ENCODE assay signal across 12 cellular contexts in genomic region chr1:16648250-16648649, GRCh38. TPM values are rescaled to one million over a fixed set of nuclear protein-coding genes. Genes with fewer than 3 reads are reported as not detected.
A peak's percentile ranks its signal among the peaks of the same experiment; 100 is the strongest.
DNase-seq lines count a peak whose midpoint lies in the region; ATAC-seq, FAIRE-seq and TF ChIP-seq lines count a peak whose summit lies in the region.
"Not testable (repeated sequence)": the region's sequence is repeated elsewhere in the genome, so short reads cannot be mapped to it uniquely, and the experiment has no call there.
"Had no signal": no experiment of that assay in that cellular context is flagged by ENCODE, and none has a peak within 500 bp of the region (broad histone marks: within the 10 kb centered on the region; RNA-seq: fewer than 3 reads in every experiment).

No MANE protein-coding gene starts in this region.

- peak overlapping the region; percentile 30 to 48; a peak in 3 of 4 replicates for H3K4me2 ChIP-seq in H1 (ENCODE audit: insufficient read depth in 1 of 2, low read depth in 2 of 2, low read length in 2 of 2)

- DNase-seq in WERI-Rb-1 (peak; percentile 3), H1 (ENCODE audit: low read depth in 1 of 2, low spot score in 2 of 2) (peak in 1 of 2 experiments; percentile 57), right cardiac atrium (peak; percentile 11 to 53 (median 33)), mucosa of descending colon (peak; percentile 5 to 48 (median 17)), sciatic nerve (ENCODE audit: low spot score) (peak; percentile 43), type B pancreatic cell (ENCODE audit: extremely low spot score, unreplicated experiment) (peak; percentile 48)
- DNase-seq in activated T-cell treated with anti-CD3 and anti-CD28 coated beads, Interleukin-2, amount 50 U/mL, for 4 hours: peak; percentile 2

- not testable (repeated sequence) for H2AFZ ChIP-seq in H1 (ENCODE audit: low read length)

- not testable (repeated sequence) for H3K14ac ChIP-seq in H1 (ENCODE audit: insufficient read length)

- H3K27ac ChIP-seq in WERI-Rb-1; H1 (ENCODE audit: low read depth, low read length); right cardiac atrium (ENCODE audit: low read length): not testable (repeated sequence)

- H2BK5ac ChIP-seq in H1 (ENCODE audit: low read depth, low read length): not testable (repeated sequence)

- not testable (repeated sequence) for H3K4me1 Mint-ChIP-seq in activated T-cell treated with anti-CD3 and anti-CD28 coated beads, Interleukin-2, amount 50 U/mL, for 4 hours (ENCODE audit: low read depth); type B pancreatic cell (ENCODE audit: unreplicated experiment)

- H3K23ac ChIP-seq in H1 (ENCODE audit: insufficient read length): not testable (repeated sequence)

- H3K4me1 ChIP-seq in H1 (replicated peaks in 1 of 4; ENCODE audit: control insufficient read depth in 3 of 4, insufficient read depth in 4 of 4, low read length in 3 of 4) (peaks cover 0 to 17% (median 12%) of the 10 kb centered on the region in 4 experiments; a peak in 6 of 7 replicates), mucosa of descending colon (ENCODE audit: low read depth) (peaks cover 12% of the 10 kb centered on the region)
- H3K4me1 ChIP-seq in right cardiac atrium (ENCODE audit: control insufficient read depth, insufficient read depth, low read length): not testable (repeated sequence)

- H3K27me3 Mint-ChIP-seq in activated T-cell treated with anti-CD3 and anti-CD28 coated beads, Interleukin-2, amount 50 U/mL, for 4 hours (ENCODE audit: low read depth): not testable (repeated sequence)
- H3K27me3 Mint-ChIP-seq in type B pancreatic cell: peaks cover 15% of the 10 kb centered on the region

- TF ChIP-seq RAD21 in H1 (IDR thresholded peaks at IDR 0.05 in 1 of 2, conservative IDR thresholded peaks at IDR 0.05 in 1 of 2; ENCODE audit: low read depth in 2 of 2, low read length in 2 of 2): not testable (repeated sequence)

- H3K79me1 ChIP-seq in H1 (ENCODE audit: low read depth, low read length): not testable (repeated sequence)

- FAIRE-seq in H1 (lab: Jason Lieb, UNC): not testable (repeated sequence)

- not testable (repeated sequence) for H3K4ac ChIP-seq in H1 (replicated peaks; ENCODE audit: insufficient read length, low read depth, low read length)

- not testable (repeated sequence) for H3K56ac ChIP-seq in H1 (replicated peaks; ENCODE audit: insufficient read length, low read depth, low read length)

- not testable (repeated sequence) for H3K27me3 ChIP-seq in WERI-Rb-1 (ENCODE audit: insufficient read depth, low read depth, severe bottlenecking); right cardiac atrium (ENCODE audit: control insufficient read depth, insufficient read depth)
- H3K27me3 ChIP-seq in H1 (replicated peaks in 1 of 4; ENCODE audit: control insufficient read depth in 3 of 4, extremely low read depth in 1 of 4, insufficient read depth in 3 of 4, low read length in 3 of 4): peaks cover 9 to 27% (median 22%) of the 10 kb centered on the region in 4 experiments; a peak in 6 of 7 replicates

- CTCF ChIA-PET in H1 (lab: Charles Lee; ENCODE audit: partially characterized antibody): not testable (repeated sequence)

- H4K5ac ChIP-seq in H1 (ENCODE audit: insufficient read length, low read depth, low read length): not testable (repeated sequence)

- ATAC-seq in activated T-cell treated with anti-CD3 and anti-CD28 coated beads, Interleukin-2, amount 50 U/mL, for 4 hours; right cardiac atrium; mucosa of descending colon; sciatic nerve: not testable (repeated sequence)

- H2BK120ac ChIP-seq in H1 (replicated peaks; ENCODE audit: low read depth, low read length): not testable (repeated sequence)

- not testable (repeated sequence) for H2BK15ac ChIP-seq in H1 (ENCODE audit: low read length)

- H4K8ac ChIP-seq in H1 (ENCODE audit: extremely low read depth, insufficient read depth, low read length): not testable (repeated sequence)

- H3K23me2 ChIP-seq in H1 (ENCODE audit: low read depth, low read length): not testable (repeated sequence)

- 36% methylated on average over 19 of the region's 32 CpGs; no CpG with 5 or more reads in 1 of the 2 experiments for WGBS in H1 (ENCODE audit: extremely low coverage in 1 of 2, insufficient coverage in 1 of 2, insufficient read length in 1 of 2, insufficient replicate concordance in 2 of 2, low coverage in 1 of 2, low lambda C conversion rate in 2 of 2, missing lambda C conversion rate in 1 of 2), 2 experiments
- 20% methylated on average over 28 of the region's 32 CpGs for WGBS in right cardiac atrium

- not testable (repeated sequence) for H3K36me3 ChIP-seq in WERI-Rb-1; H1 (ENCODE audit: control insufficient read depth in 2 of 4, insufficient read depth in 4 of 4, low read length in 3 of 4); mucosa of descending colon (ENCODE audit: low read depth)

- not testable (repeated sequence) for H3K9me3 ChIP-seq in WERI-Rb-1 (ENCODE audit: severe bottlenecking); H1 (ENCODE audit: insufficient read depth in 2 of 2, low read depth in 1 of 2, low read length in 1 of 2); right cardiac atrium (ENCODE audit: control insufficient read depth, low read length); mucosa of descending colon

- not testable (repeated sequence) for H3K27ac Mint-ChIP-seq in type B pancreatic cell

- POLR2A ChIA-PET in H1 (lab: Charles Lee; ENCODE audit: partially characterized antibody): not testable (repeated sequence)

- TF ChIP-seq CTCF in WERI-Rb-1 (IDR thresholded peaks at IDR 0.05; ENCODE audit: low read depth, low read length); H1 (IDR thresholded peaks at IDR 0.05; ENCODE audit: control extremely low read depth in 1 of 3, insufficient read depth in 1 of 3, low read depth in 1 of 3, low read length in 3 of 3); mucosa of descending colon (IDR thresholded peaks at IDR 0.05); type B pancreatic cell (conservative IDR thresholded peaks at IDR 0.05): not testable (repeated sequence)

- not testable (repeated sequence) for TF ChIP-seq EP300 in H1 (IDR thresholded peaks at IDR 0.05; ENCODE audit: borderline replicate concordance in 1 of 2, low read depth in 2 of 2, low read length in 2 of 2)

- not testable (repeated sequence) for H3K18ac ChIP-seq in H1 (ENCODE audit: extremely low read depth, low read length)

- H3K4me3 Mint-ChIP-seq in activated T-cell treated with anti-CD3 and anti-CD28 coated beads, Interleukin-2, amount 50 U/mL, for 4 hours; type B pancreatic cell: not testable (repeated sequence)

- H4K20me1 ChIP-seq in H1 (replicated peaks in 1 of 2; ENCODE audit: control insufficient read depth in 1 of 2, insufficient read depth in 2 of 2, low read length in 2 of 2): not testable (repeated sequence)

- intact Hi-C loops in right cardiac atrium (cut with DNase I); mucosa of descending colon (cut with DNase I, micrococcal nuclease); sciatic nerve (cut with DNase I): not testable (repeated sequence)

- not testable (repeated sequence) for H2BK12ac ChIP-seq in H1 (ENCODE audit: low read depth, low read length)

- not testable (repeated sequence) for H2AK5ac ChIP-seq in H1 (ENCODE audit: low read depth, low read length)

- H3K9me3 Mint-ChIP-seq in activated T-cell treated with anti-CD3 and anti-CD28 coated beads, Interleukin-2, amount 50 U/mL, for 4 hours; type B pancreatic cell: not testable (repeated sequence)

- H3K36me3 Mint-ChIP-seq in activated T-cell treated with anti-CD3 and anti-CD28 coated beads, Interleukin-2, amount 50 U/mL, for 4 hours (ENCODE audit: insufficient read depth); type B pancreatic cell: not testable (repeated sequence)

- not testable (repeated sequence) for H4K91ac ChIP-seq in H1 (replicated peaks; ENCODE audit: insufficient read length, low read length)

- H3K4me3 ChIP-seq in WERI-Rb-1 (ENCODE audit: low read depth, low read length); right cardiac atrium (ENCODE audit: low read length); mucosa of descending colon: not testable (repeated sequence)
- H3K4me3 ChIP-seq in H1 (ENCODE audit: extremely low read depth in 1 of 4, insufficient read depth in 2 of 4, low read depth in 3 of 4, low read length in 4 of 4): peak overlapping the region in 2 of 4 experiments; percentile 7 to 30; a peak in 1 of 8 replicates

- H3K9ac ChIP-seq in H1 (replicated peaks in 1 of 4; ENCODE audit: extremely low read depth in 1 of 4, low read depth in 3 of 4, low read length in 3 of 4): not testable (repeated sequence)

- H3K79me2 ChIP-seq in H1 (ENCODE audit: control insufficient read depth in 1 of 2, insufficient read depth in 2 of 2, low read length in 2 of 2): not testable (repeated sequence)

- not testable (repeated sequence) for TF ChIP-seq POLR2A in H1 (IDR thresholded peaks at IDR 0.05; ENCODE audit: control extremely low read depth in 1 of 2, low read depth in 2 of 2, low read length in 2 of 2)

- not testable (repeated sequence) for H2BK20ac ChIP-seq in H1 (ENCODE audit: low read length)

RNA-seq across cellular contexts. Expression of gene RNU1-3, which starts 18.5 kb away (rescaled TPM):
- total RNA-seq in activated T-cell treated with anti-CD3 and anti-CD28 coated beads, Interleukin-2, amount 50 U/mL, for 4 hours: 1,000 to 10,000 TPM; 1,321 to 1,622 (median 1,616) TPM
- total RNA-seq in H1 (2021; fragmentation: NEBNext Ultra II Directional; extraction: Animal tissue kit (Norgen Biotek cat#: 25700)): 1,303 and 1,497 TPM in 2 replicates
- polyA plus RNA-seq in H1 (2011; rRNA removed): under 0.01 and 145 TPM in 2 replicates
- under 0.01 TPM for polyA plus RNA-seq in H1 (2011; cell fraction: cytosol; rRNA removed)
- under 0.01 TPM for polyA plus RNA-seq in H1 (2011; cell fraction: nucleus; rRNA removed)
- 20.3 to 94.3 TPM in 2 of 4 replicates, not detected in the others for polyA plus RNA-seq in H1 (2012, experiment 1 of 2)
- polyA plus RNA-seq in H1 (2012, experiment 2 of 2): not detected
- not detected for polyA plus RNA-seq in H1 (2013, experiment 1 of 2)
- not detected for polyA plus RNA-seq in H1 (2013, experiment 2 of 2)
- polyA minus RNA-seq in H1 (2011; rRNA and poly(A)+ RNA removed): 10,411 and 22,262 TPM in 2 replicates
- 63,669 TPM for polyA minus RNA-seq in H1 (2011; cell fraction: cytosol; rRNA and poly(A)+ RNA removed)
- polyA minus RNA-seq in H1 (2011; cell fraction: nucleus; rRNA and poly(A)+ RNA removed): 43,973 TPM
- total RNA-seq in right cardiac atrium: 1,000 to 10,000 TPM; 3,675 to 8,578 (median 7,073) TPM
- polyA plus RNA-seq in right cardiac atrium: not detected
- total RNA-seq in mucosa of descending colon: 1,000 to 10,000 TPM; 2,195 to 6,222 (median 2,378) TPM
- 13,769 TPM for total RNA-seq in sciatic nerve
- 2,993 and 3,564 TPM in 2 replicates for total RNA-seq in type B pancreatic cell (ENCODE audit: low replicate concordance)
- total RNA-seq: osteoblast, right atrium auricular region had no signal
- polyA plus RNA-seq: AG04450, IMR-90, lung had no signal

RNA-seq across cellular contexts. Expression of gene NBPF1, which starts 34.9 kb away (rescaled TPM):
- total RNA-seq in activated T-cell treated with anti-CD3 and anti-CD28 coated beads, Interleukin-2, amount 50 U/mL, for 4 hours: 1 to 10 TPM; 4.9 to 8.4 (median 5.8) TPM
- total RNA-seq in H1 (2021; fragmentation: NEBNext Ultra II Directional; extraction: Animal tissue kit (Norgen Biotek cat#: 25700)): 19.3 and 19.4 TPM in 2 replicates
- polyA plus RNA-seq in H1 (2011; rRNA removed) (8.5 and 9.6 TPM in 2 replicates), right cardiac atrium (6.5 TPM)
- polyA plus RNA-seq in H1 (2011; cell fraction: cytosol; rRNA removed): 11.5 TPM
- polyA plus RNA-seq in H1 (2011; cell fraction: nucleus; rRNA removed): 22.9 TPM
- polyA plus RNA-seq in H1 (2012, experiment 1 of 2): 7.7 to 13.2 TPM (median 11.1 TPM) in 4 replicates
- 3.1 TPM for polyA plus RNA-seq in H1 (2012, experiment 2 of 2)
- 10.8 TPM for polyA plus RNA-seq in H1 (2013, experiment 1 of 2)
- 9.8 TPM for polyA plus RNA-seq in H1 (2013, experiment 2 of 2)
- polyA minus RNA-seq in H1 (2011; rRNA and poly(A)+ RNA removed): 22.4 and 27.2 TPM in 2 replicates
- 8.9 TPM for polyA minus RNA-seq in H1 (2011; cell fraction: cytosol; rRNA and poly(A)+ RNA removed)
- polyA minus RNA-seq in H1 (2011; cell fraction: nucleus; rRNA and poly(A)+ RNA removed): 48.6 TPM
- total RNA-seq in right cardiac atrium (10 to 100 TPM in 3 of 4 donors, 1 to 10 TPM in 1; 8.9 to 18.7 (median 15.7) TPM), mucosa of descending colon (100 to 1,000 TPM in 2 of 3 donors, 10 to 100 TPM in 1; 80.2 to 169 (median 104) TPM), sciatic nerve (40.4 TPM), type B pancreatic cell (ENCODE audit: low replicate concordance) (39.1 and 97.5 TPM in 2 replicates)
